In the genomic region with DNA sequence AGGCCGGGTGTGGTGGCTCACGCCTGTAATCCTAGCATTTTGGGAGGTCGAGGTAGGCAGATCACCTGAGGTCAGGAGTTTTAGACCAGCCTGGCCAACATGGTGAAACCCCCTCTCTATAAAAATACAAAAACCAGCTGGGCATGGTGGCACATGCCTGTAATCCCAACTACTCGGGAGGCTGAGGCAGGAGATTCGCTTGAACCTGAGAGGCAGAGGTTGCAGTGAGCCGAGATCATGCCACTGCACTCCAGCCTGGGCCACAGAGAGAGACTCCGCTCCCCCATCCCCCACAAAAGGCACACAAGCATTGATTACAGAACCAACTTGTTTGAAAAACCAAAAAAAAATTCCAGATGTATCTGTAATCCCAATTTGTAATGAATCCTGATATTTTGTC, we compare ENCODE assay signal across 8 cellular contexts. TPM values are rescaled to one million over a fixed set of nuclear protein-coding genes. Genes with fewer than 3 reads are reported as not detected.
DNase-seq lines count a peak whose midpoint lies in the region; ATAC-seq and TF ChIP-seq lines count a peak whose summit lies in the region.
"Not testable (repeated sequence)": the region's sequence is repeated elsewhere in the genome, so short reads cannot be mapped to it uniquely, and the experiment has no call there.

No MANE protein-coding gene starts in this region.

- not testable (repeated sequence) for H3K27ac ChIP-seq in endodermal cell (ENCODE audit: low read depth, low read length)

- not testable (repeated sequence) for H3K4me1 ChIP-seq in endodermal cell (ENCODE audit: control insufficient read depth, insufficient read depth, low read length)

- peak overlapping the region; percentile 96 for H3K27ac Mint-ChIP-seq in HFFc6
- H3K27ac Mint-ChIP-seq in T-helper 1 cell treated with Interleukin-12 subunit alpha and Interleukin-12 subunit beta and Interleukin-4 antibody, amounts not matched to agents 30 μg/mL and 1 μg/mL, for 36 hours = peak overlapping the region; percentile 97
- H3K27ac Mint-ChIP-seq in activated naive CD8-positive, alpha-beta T cell treated with anti-CD3 and anti-CD28 coated beads, Interleukin-2, amount 10 ng/mL, durations not matched to agents 7 days and 5 days = peak overlapping the region; percentile 92
- peak overlapping the region; percentile 96 for H3K27ac Mint-ChIP-seq in endodermal cell
- peak overlapping the region; percentile 76 to 90 (median 84) for H3K27ac Mint-ChIP-seq in nephron
- peak overlapping the region; percentile 98 for H3K27ac Mint-ChIP-seq in stimulated activated naive B cell treated with anti-CD40 and anti-IgM and Interleukin-4, amounts not matched to agents 10 μg/mL and 1 μg/mL and 100 μg/mL, for 72 hours

- H3K36me3 Mint-ChIP-seq in HFFc6 (ENCODE audit: low read depth) (peaks cover 54% of the 10 kb centered on the region), endodermal cell (ENCODE audit: low read depth) (peaks cover 59% of the 10 kb centered on the region), nephron (ENCODE audit: low read depth) (peaks cover 16% of the 10 kb centered on the region)
- H3K36me3 Mint-ChIP-seq in T-helper 1 cell treated with Interleukin-12 subunit alpha and Interleukin-12 subunit beta and Interleukin-4 antibody, amounts not matched to agents 30 μg/mL and 1 μg/mL, for 36 hours (ENCODE audit: low read depth) = peaks cover 47% of the 10 kb centered on the region
- H3K36me3 Mint-ChIP-seq in activated naive CD8-positive, alpha-beta T cell treated with anti-CD3 and anti-CD28 coated beads, Interleukin-2, amount 10 ng/mL, durations not matched to agents 7 days and 5 days = peaks cover 43% of the 10 kb centered on the region
- H3K36me3 Mint-ChIP-seq in stimulated activated naive B cell treated with anti-CD40 and anti-IgM and Interleukin-4, amounts not matched to agents 10 μg/mL and 1 μg/mL and 100 μg/mL, for 72 hours = peaks cover 47 to 56% of the 10 kb centered on the region in 2 donors

- not testable (repeated sequence) for H3K27me3 Mint-ChIP-seq in HFFc6 (ENCODE audit: insufficient read depth); T-helper 1 cell treated with Interleukin-12 subunit alpha and Interleukin-12 subunit beta and Interleukin-4 antibody, amounts not matched to agents 30 μg/mL and 1 μg/mL, for 36 hours (ENCODE audit: low read depth); activated naive CD8-positive, alpha-beta T cell treated with anti-CD3 and anti-CD28 coated beads, Interleukin-2, amount 10 ng/mL, durations not matched to agents 7 days and 5 days; endodermal cell (ENCODE audit: insufficient read depth); nephron (ENCODE audit: low read depth); stimulated activated naive B cell treated with anti-CD40 and anti-IgM and Interleukin-4, amounts not matched to agents 10 μg/mL and 1 μg/mL and 100 μg/mL, for 72 hours

- H3K9ac ChIP-seq in endodermal cell (ENCODE audit: extremely low read depth, low read length, poor library complexity, severe bottlenecking) = peak overlapping the region; percentile 91

- not testable (repeated sequence) for H3K9me3 Mint-ChIP-seq in HFFc6; T-helper 1 cell treated with Interleukin-12 subunit alpha and Interleukin-12 subunit beta and Interleukin-4 antibody, amounts not matched to agents 30 μg/mL and 1 μg/mL, for 36 hours; activated naive CD8-positive, alpha-beta T cell treated with anti-CD3 and anti-CD28 coated beads, Interleukin-2, amount 10 ng/mL, durations not matched to agents 7 days and 5 days; endodermal cell; nephron; stimulated activated naive B cell treated with anti-CD40 and anti-IgM and Interleukin-4, amounts not matched to agents 10 μg/mL and 1 μg/mL and 100 μg/mL, for 72 hours

- peaks cover 65% of the 10 kb centered on the region for H3K4me1 Mint-ChIP-seq in HFFc6 (ENCODE audit: low read depth)
- H3K4me1 Mint-ChIP-seq in T-helper 1 cell treated with Interleukin-12 subunit alpha and Interleukin-12 subunit beta and Interleukin-4 antibody, amounts not matched to agents 30 μg/mL and 1 μg/mL, for 36 hours (ENCODE audit: low read depth) = peaks cover 54% of the 10 kb centered on the region
- peaks cover 56% of the 10 kb centered on the region for H3K4me1 Mint-ChIP-seq in activated naive CD8-positive, alpha-beta T cell treated with anti-CD3 and anti-CD28 coated beads, Interleukin-2, amount 10 ng/mL, durations not matched to agents 7 days and 5 days
- peaks cover 49% of the 10 kb centered on the region for H3K4me1 Mint-ChIP-seq in endodermal cell
- peaks cover 53% of the 10 kb centered on the region for H3K4me1 Mint-ChIP-seq in nephron
- H3K4me1 Mint-ChIP-seq in stimulated activated naive B cell treated with anti-CD40 and anti-IgM and Interleukin-4, amounts not matched to agents 10 μg/mL and 1 μg/mL and 100 μg/mL, for 72 hours = peaks cover 38 to 77% of the 10 kb centered on the region in 2 donors

- peaks cover 48% of the 10 kb centered on the region for H3K36me3 ChIP-seq in endodermal cell (ENCODE audit: control insufficient read depth, insufficient read depth, low read length)

- TF ChIP-seq CTCF in AG10803 (conservative IDR thresholded peaks at IDR 0.05; ENCODE audit: low read length); HFFc6 (IDR thresholded peaks at IDR 0.05); endodermal cell (conservative IDR thresholded peaks at IDR 0.05); nephron (IDR thresholded peaks at IDR 0.05; ENCODE audit: unreplicated experiment in 3 of 3): not testable (repeated sequence)

- not testable (repeated sequence) for H3K9me3 ChIP-seq in endodermal cell (ENCODE audit: control insufficient read depth, low read length); iPS-18c (ENCODE audit: control insufficient read depth, insufficient read depth, low read length)

- POLR2A ChIA-PET in activated naive CD8-positive, alpha-beta T cell treated with anti-CD3 and anti-CD28 coated beads, Interleukin-2, amount 10 ng/mL, durations not matched to agents 7 days and 5 days (lab: Charles Lee) = interaction anchor here (1.1 to 1.3 kb wide), 2 partner anchors 37 to 53 kb away, joined by 4 to 13 read pairs; no protein-coding TSS in a partner anchor

- 37 to 50% methylated on average over 2 to 7 of the region's 7 CpGs for WGBS in endodermal cell (ENCODE audit: insufficient coverage in 1 of 2, insufficient read length in 1 of 2), 2 experiments

- H3K27me3 ChIP-seq in endodermal cell (ENCODE audit: control insufficient read depth, insufficient read depth, low read length, poor library complexity, severe bottlenecking) = not testable (repeated sequence)

- not testable (repeated sequence) for DNase-seq in AG10803 (ENCODE audit: low read depth); HFFc6; activated naive CD8-positive, alpha-beta T cell treated with anti-CD3 and anti-CD28 coated beads, Interleukin-2, amount 10 ng/mL, durations not matched to agents 7 days and 5 days; stimulated activated naive B cell treated with anti-CD40 and anti-IgM and Interleukin-4, amounts not matched to agents 10 μg/mL and 1 μg/mL and 100 μg/mL, for 72 hours
- peak; percentile 41 for DNase-seq in endodermal cell

- ATAC-seq in activated naive CD8-positive, alpha-beta T cell treated with anti-CD3 and anti-CD28 coated beads, Interleukin-2, amount 10 ng/mL, durations not matched to agents 7 days and 5 days (ENCODE audit: low read depth); stimulated activated naive B cell treated with anti-CD40 and anti-IgM and Interleukin-4, amounts not matched to agents 10 μg/mL and 1 μg/mL and 100 μg/mL, for 72 hours (replicated peaks): not testable (repeated sequence)

- H3K4me3 ChIP-seq in AG10803 (ENCODE audit: low read length) (peak overlapping the region; percentile 87), endodermal cell (ENCODE audit: low read length) (peak overlapping the region; percentile 98), iPS-18c (ENCODE audit: insufficient read depth, low read depth, low read length) (peak overlapping the region; percentile 56)

- H3K4me3 Mint-ChIP-seq in HFFc6 (peak overlapping the region; percentile 99), endodermal cell (peak overlapping the region; percentile 90), nephron (peak overlapping the region; percentile 95 to 97 (median 95))
- H3K4me3 Mint-ChIP-seq in T-helper 1 cell treated with Interleukin-12 subunit alpha and Interleukin-12 subunit beta and Interleukin-4 antibody, amounts not matched to agents 30 μg/mL and 1 μg/mL, for 36 hours = peak overlapping the region; percentile 98
- peak overlapping the region; percentile 88 for H3K4me3 Mint-ChIP-seq in activated naive CD8-positive, alpha-beta T cell treated with anti-CD3 and anti-CD28 coated beads, Interleukin-2, amount 10 ng/mL, durations not matched to agents 7 days and 5 days
- H3K4me3 Mint-ChIP-seq in stimulated activated naive B cell treated with anti-CD40 and anti-IgM and Interleukin-4, amounts not matched to agents 10 μg/mL and 1 μg/mL and 100 μg/mL, for 72 hours = peak overlapping the region; percentile 97 to 99

RNA-seq across cellular contexts. Expression of gene EZR, which starts 2.4 kb away (rescaled TPM):
- total RNA-seq in HFFc6 (2021; fragmentation: NEBNext Ultra II Directional; extraction: Animal tissue kit (Norgen Biotek cat#: 25700)) = 100 to 1,000 TPM; 118 to 183 (median 178) TPM
- total RNA-seq in activated naive CD8-positive, alpha-beta T cell treated with anti-CD3 and anti-CD28 coated beads, Interleukin-2, amount 10 ng/mL, durations not matched to agents 7 days and 5 days = 100 to 1,000 TPM; 235 to 257 TPM
- 100 to 1,000 TPM; 145 to 209 TPM for total RNA-seq in endodermal cell
- 118 TPM for polyA plus RNA-seq in endodermal cell (2013, experiment 1 of 2)
- 115 TPM for polyA plus RNA-seq in endodermal cell (2013, experiment 2 of 2)
